Comparison of ENCODE assay signal across 10 cellular contexts in the genomic region with DNA sequence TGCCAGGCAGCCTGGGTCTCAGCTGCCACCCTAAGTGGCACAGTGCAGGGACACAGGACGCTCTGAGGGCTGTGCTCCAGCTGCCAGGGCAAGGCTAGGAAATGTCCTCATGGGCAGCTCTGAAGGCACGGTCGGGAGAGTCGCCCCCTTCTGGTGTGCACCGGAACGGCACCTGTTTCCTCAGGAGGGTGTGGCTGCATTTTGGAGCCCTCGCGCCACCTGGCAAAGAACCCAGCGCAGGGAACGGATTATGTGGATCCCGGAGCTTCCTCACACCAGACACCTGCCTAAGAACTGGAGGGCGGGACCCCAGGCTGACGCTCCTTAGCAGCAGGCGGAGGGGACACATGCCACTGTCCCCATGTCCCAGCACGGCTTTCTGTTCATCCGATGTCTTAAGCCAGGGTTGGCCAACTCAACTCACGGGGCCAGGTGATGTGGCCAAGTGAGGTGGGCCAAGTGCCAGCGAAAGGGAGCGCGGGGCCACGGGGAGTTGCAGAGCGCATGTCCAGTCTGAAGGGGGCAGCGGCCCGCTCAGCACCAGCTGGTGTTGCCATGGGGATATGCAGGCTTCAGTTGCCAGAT. TPM values are rescaled to one million over a fixed set of nuclear protein-coding genes. Genes with fewer than 3 reads are reported as not detected.
DNase-seq lines count a peak whose midpoint lies in the region; ATAC-seq, FAIRE-seq and TF ChIP-seq lines count a peak whose summit lies in the region.
"Had no signal": no experiment of that assay in that cellular context is flagged by ENCODE, and none has a peak within 500 bp of the region (broad histone marks: within the 10 kb centered on the region; RNA-seq: fewer than 3 reads in every experiment).

No MANE protein-coding gene starts in this region.

- CTCF ChIA-PET in IMR-90 (lab: Yijun Ruan, JAX), result interaction anchor here (4.1 kb wide), 1 partner anchor 115 kb away, joined by 59 read pairs; no protein-coding TSS in a partner anchor

- TF ChIP-seq POLR2A in IMR-90 (IDR thresholded peaks at IDR 0.05; ENCODE audit: low read depth, low read length), result no peak

- H4K91ac ChIP-seq in IMR-90 (ENCODE audit: insufficient read depth, low read depth, low read length) (no peak overlapping the region), neuronal stem cell (ENCODE audit: low read depth, low read length, poor library complexity) (no peak overlapping the region)

- H2BK15ac ChIP-seq in IMR-90 (ENCODE audit: low read depth, low read length) (no peak overlapping the region), neuronal stem cell (ENCODE audit: low read length) (peak overlapping the region; percentile 55)

- H4K8ac ChIP-seq in IMR-90 (ENCODE audit: low read depth in 2 of 2, low read length in 2 of 2) (no peak overlapping the region), neuronal stem cell (ENCODE audit: low read depth, low read length) (no peak overlapping the region)

- H2BK5ac ChIP-seq in IMR-90 (ENCODE audit: low read depth, low read length, poor library complexity, severe bottlenecking) (no peak overlapping the region), neuronal stem cell (ENCODE audit: low read length) (no peak overlapping the region)

- H3K4me2 ChIP-seq in IMR-90 (ENCODE audit: low read depth, low read length) (no peak overlapping the region), neuronal stem cell (ENCODE audit: insufficient read depth, low read length, poor library complexity, severe bottlenecking) (no peak overlapping the region)

- H3K4ac ChIP-seq in IMR-90 (ENCODE audit: low read depth, low read length) (no peak overlapping the region), neuronal stem cell (ENCODE audit: low read length) (no peak overlapping the region)

- H3K27ac Mint-ChIP-seq in activated naive CD8-positive, alpha-beta T cell treated with anti-CD3 and anti-CD28 coated beads, Interleukin-2, amount 10 ng/mL, durations not matched to agents 7 days and 5 days, result no peak overlapping the region

- dilution Hi-C loops in IMR-90 (cut with HindIII; ENCODE audit: low sequenced_read_pairs, unreplicated experiment), result no loop called here

- intact Hi-C loops in IMR-90 (cut with micrococcal nuclease), result no loop called here

- peaks cover 2% of the 10 kb centered on the region for H3K4me1 Mint-ChIP-seq in activated naive CD8-positive, alpha-beta T cell treated with anti-CD3 and anti-CD28 coated beads, Interleukin-2, amount 10 ng/mL, durations not matched to agents 7 days and 5 days

- H2BK120ac ChIP-seq in IMR-90 (ENCODE audit: low read depth, low read length) (no peak overlapping the region), neuronal stem cell (ENCODE audit: low read depth, low read length) (no peak overlapping the region)

- H4K5ac ChIP-seq in IMR-90 (ENCODE audit: low read depth, low read length), result no peak overlapping the region

- POLR2A ChIA-PET in IMR-90 (lab: Charles Lee; ENCODE audit: unreplicated experiment), result no interaction called here
- POLR2A ChIA-PET in activated naive CD8-positive, alpha-beta T cell treated with anti-CD3 and anti-CD28 coated beads, Interleukin-2, amount 10 ng/mL, durations not matched to agents 7 days and 5 days (lab: Charles Lee), result no interaction called here

- H3K23ac ChIP-seq in IMR-90 (ENCODE audit: low read depth, low read length) (no peak overlapping the region), neuronal stem cell (ENCODE audit: low read depth, low read length, poor library complexity) (no peak overlapping the region)

- H2AK9ac ChIP-seq in IMR-90 (replicated peaks; ENCODE audit: low read depth, low read length, poor library complexity), result no peak overlapping the region

- TF ChIP-seq CTCF in D721Med (IDR thresholded peaks at IDR 0.05; ENCODE audit: insufficient read depth, missing control alignments) (peak; percentile 60), IMR-90 (conservative IDR thresholded peaks at IDR 0.05; ENCODE audit: low read depth, low read length) (peak; percentile 37; the same call in 1 of the 2 replicates)

- peaks cover 16% of the 10 kb centered on the region for H3K27me3 Mint-ChIP-seq in activated naive CD8-positive, alpha-beta T cell treated with anti-CD3 and anti-CD28 coated beads, Interleukin-2, amount 10 ng/mL, durations not matched to agents 7 days and 5 days

- H2AK5ac ChIP-seq in IMR-90 (ENCODE audit: low read depth, low read length) (no peak overlapping the region), neuronal stem cell (ENCODE audit: low read depth, low read length) (no peak overlapping the region)

- H3K9me3 ChIP-seq in IMR-90 (ENCODE audit: control insufficient read depth, insufficient read depth, low read length) (no peaks in the 10 kb centered on the region), neuronal stem cell (replicated peaks in 1 of 2; ENCODE audit: control insufficient read depth in 2 of 2, insufficient read depth in 1 of 2, low read depth in 1 of 2, low read length in 2 of 2) (no peaks in the 10 kb centered on the region), small intestine (ENCODE audit: control insufficient read depth, low read depth) (no peaks in the 10 kb centered on the region)

- no peaks in the 10 kb centered on the region for H3K36me3 Mint-ChIP-seq in activated naive CD8-positive, alpha-beta T cell treated with anti-CD3 and anti-CD28 coated beads, Interleukin-2, amount 10 ng/mL, durations not matched to agents 7 days and 5 days

- no peaks in the 10 kb centered on the region for H3K9me1 ChIP-seq in IMR-90 (ENCODE audit: insufficient read depth, low read length)

- H3K9ac ChIP-seq in IMR-90 (ENCODE audit: low read depth, low read length), result no peak overlapping the region
- no peak overlapping the region for H3K9ac ChIP-seq in neuronal stem cell (ENCODE audit: low read depth, low read length, poor library complexity)

- TF ChIP-seq RAD21 in IMR-90 (IDR thresholded peaks at IDR 0.05; ENCODE audit: low read length), result no peak

- no peak overlapping the region for H3K4me3 Mint-ChIP-seq in activated naive CD8-positive, alpha-beta T cell treated with anti-CD3 and anti-CD28 coated beads, Interleukin-2, amount 10 ng/mL, durations not matched to agents 7 days and 5 days

- H3K9me3 Mint-ChIP-seq in activated naive CD8-positive, alpha-beta T cell treated with anti-CD3 and anti-CD28 coated beads, Interleukin-2, amount 10 ng/mL, durations not matched to agents 7 days and 5 days, result no peaks in the 10 kb centered on the region

- FAIRE-seq in D721Med (lab: Jason Lieb, UNC) (no peak), small intestine (lab: Jason Lieb, UNC) (no peak)

- H3K4me3 ChIP-seq in IMR-90 (ENCODE audit: insufficient read depth, low read depth, low read length) (no peak overlapping the region), neuronal stem cell (ENCODE audit: low read length in 2 of 2) (peak overlapping the region in 1 of 2 donors; percentile 22), small intestine (ENCODE audit: low read depth in 1 of 2, low read length in 2 of 2) (no peak overlapping the region)

- no peak overlapping the region for H3K56ac ChIP-seq in IMR-90 (ENCODE audit: extremely low read depth, insufficient read depth, low read length)

- H3K18ac ChIP-seq in IMR-90 (ENCODE audit: low read depth, low read length) (no peak overlapping the region), neuronal stem cell (ENCODE audit: low read length) (peak overlapping the region; percentile 32)

- H2BK12ac ChIP-seq in neuronal stem cell (ENCODE audit: low read length), result peak overlapping the region; percentile 59

- ATAC-seq in IMR-90 (ENCODE audit: low read depth), result no peak
- ATAC-seq in activated naive CD8-positive, alpha-beta T cell treated with anti-CD3 and anti-CD28 coated beads, Interleukin-2, amount 10 ng/mL, durations not matched to agents 7 days and 5 days (ENCODE audit: low read depth), result no peak

- no peaks in the 10 kb centered on the region for H3K4me1 ChIP-seq in IMR-90 (ENCODE audit: control insufficient read depth, insufficient read depth, low read length)
- H3K4me1 ChIP-seq in neuronal stem cell (ENCODE audit: control insufficient read depth in 2 of 2, insufficient read depth in 1 of 2, low read depth in 1 of 2, low read length in 2 of 2), result peaks cover 4 to 28% of the 10 kb centered on the region in 2 donors
- no peaks in the 10 kb centered on the region for H3K4me1 ChIP-seq in small intestine (ENCODE audit: control insufficient read depth in 2 of 2, insufficient read depth in 1 of 2, low read depth in 1 of 2, low read length in 1 of 2)

- no peaks in the 10 kb centered on the region for H4K20me1 ChIP-seq in IMR-90 (ENCODE audit: insufficient read depth, low read length)

- H3K27me3 ChIP-seq in IMR-90 (ENCODE audit: control insufficient read depth, insufficient read depth, low read length) (peaks cover 17% of the 10 kb centered on the region), neuronal stem cell (ENCODE audit: control insufficient read depth in 3 of 3, insufficient read depth in 3 of 3, low read depth in 1 of 3, low read length in 3 of 3) (peaks cover 0 to 6% (median 0%) of the 10 kb centered on the region in 3 experiments), small intestine (ENCODE audit: control insufficient read depth in 2 of 2, insufficient read depth in 2 of 2, low read length in 2 of 2) (no peaks in the 10 kb centered on the region)

- H3K27ac ChIP-seq in IMR-90 (ENCODE audit: insufficient read depth, low read length) (no peak overlapping the region), neuronal stem cell (replicated peaks; ENCODE audit: low read length) (no peak overlapping the region), small intestine (ENCODE audit: low read depth in 1 of 2, low read length in 1 of 2) (no peak overlapping the region)

- H3K79me1 ChIP-seq in IMR-90 (ENCODE audit: low read depth in 1 of 2, low read length in 2 of 2), result no peaks in the 10 kb centered on the region
- H3K79me1 ChIP-seq in neuronal stem cell (ENCODE audit: low read depth, low read length), result no peaks in the 10 kb centered on the region

- DNase-seq in D721Med (ENCODE audit: insufficient read length, low spot score) (no peak), IMR-90 (no peak), neuronal stem cell (ENCODE audit: low spot score) (peak; percentile 33), small intestine (no peak), COR-L47 (lab: John Stamatoyannopoulos, UW) (no peak), NCI-H187 treated with DMSO at 0.1 percent for 48 hours (lab: John Stamatoyannopoulos, UW) (no peak), NOMO-1 treated with dmso at 0.1 percent for 144 hours (lab: John Stamatoyannopoulos, UW; ENCODE audit: unreplicated experiment) (no peak)
- DNase-seq in activated naive CD8-positive, alpha-beta T cell treated with anti-CD3 and anti-CD28 coated beads, Interleukin-2, amount 10 ng/mL, durations not matched to agents 7 days and 5 days, result peak; percentile 39

- H3K36me3 ChIP-seq in IMR-90 (ENCODE audit: control insufficient read depth, insufficient read depth, low read length) (no peaks in the 10 kb centered on the region), neuronal stem cell (replicated peaks in 1 of 2; ENCODE audit: control insufficient read depth in 2 of 2, insufficient read depth in 2 of 2, low read length in 2 of 2) (no peaks in the 10 kb centered on the region), small intestine (ENCODE audit: control insufficient read depth in 2 of 2, insufficient read depth in 2 of 2, low read length in 2 of 2) (no peaks in the 10 kb centered on the region)

- no TSS peak for BruUV-seq in IMR-90 (replicated peaks; lab: Mats Ljungman, UMichigan)

- in situ Hi-C loops in IMR-90 (cut with MboI; ENCODE audit: low sequenced_read_pairs), result loop anchor here (5.0 kb wide), 1 partner anchor 113 kb away; no protein-coding TSS in a partner anchor

- H3K14ac ChIP-seq in IMR-90 (replicated peaks; ENCODE audit: low read depth, low read length) (no peak overlapping the region), neuronal stem cell (ENCODE audit: low read length) (no peak overlapping the region)

- 44% methylated on average over 10 of the region's 24 CpGs; no CpG with 5 or more reads in 1 of the 2 experiments for WGBS in IMR-90 (ENCODE audit: extremely low coverage in 2 of 2, insufficient read length in 1 of 2), 2 experiments
- WGBS in neuronal stem cell (ENCODE audit: extremely low coverage in 2 of 2, insufficient read length in 2 of 2, insufficient replicate concordance in 1 of 2), 2 donors, result no CpG with 5 or more reads among the region's 24 CpGs
- 47 to 52% (median 50%) methylated on average over 24 of the region's 24 CpGs for WGBS in small intestine, 3 donors

- H2AFZ ChIP-seq in IMR-90 (replicated peaks; ENCODE audit: low read length, poor library complexity), result no peak overlapping the region
- H2AFZ ChIP-seq in neuronal stem cell (ENCODE audit: low read length), result no peak overlapping the region

- H2BK20ac ChIP-seq in IMR-90 (ENCODE audit: low read depth, low read length), result no peak overlapping the region

RNA-seq across cellular contexts. Expression of a gene that starts 5.1 kb away (rescaled TPM):
- total RNA-seq in IMR-90 (2012; rRNA removed), result not detected in 2 replicates
- not detected in 2 replicates for polyA plus RNA-seq in IMR-90 (2012; rRNA removed)
- not detected in 2 replicates for polyA plus RNA-seq in IMR-90 (2012; cell fraction: cytosol; rRNA removed)
- polyA plus RNA-seq in IMR-90 (2012; cell fraction: nucleus; rRNA removed; ENCODE audit: low replicate concordance), result not detected in 2 replicates
- total RNA-seq in activated naive CD8-positive, alpha-beta T cell treated with anti-CD3 and anti-CD28 coated beads, Interleukin-2, amount 10 ng/mL, durations not matched to agents 7 days and 5 days, result not detected
- polyA plus RNA-seq in neuronal stem cell (2013, experiment 1 of 2), result not detected
- polyA plus RNA-seq in neuronal stem cell (2013, experiment 2 of 2), result not detected
- not detected for polyA plus RNA-seq in small intestine
- total RNA-seq: glomerular endothelial cell; T-helper 1 cell treated with Interleukin-12 subunit alpha and Interleukin-12 subunit beta and Interleukin-4 antibody, amounts not matched to agents 30 ng/mL and 1 ng/mL, for 36 hours had no signal

RNA-seq across cellular contexts. Expression of a gene that starts 36.0 kb away (rescaled TPM):
- not detected in 2 replicates for total RNA-seq in IMR-90 (2012; rRNA removed)
- not detected in 2 replicates for polyA plus RNA-seq in IMR-90 (2012; rRNA removed)
- polyA plus RNA-seq in IMR-90 (2012; cell fraction: cytosol; rRNA removed), result not detected in 2 replicates
- not detected in 2 replicates for polyA plus RNA-seq in IMR-90 (2012; cell fraction: nucleus; rRNA removed; ENCODE audit: low replicate concordance)
- not detected for total RNA-seq in activated naive CD8-positive, alpha-beta T cell treated with anti-CD3 and anti-CD28 coated beads, Interleukin-2, amount 10 ng/mL, durations not matched to agents 7 days and 5 days
- not detected for polyA plus RNA-seq in neuronal stem cell (2013, experiment 1 of 2)
- polyA plus RNA-seq in neuronal stem cell (2013, experiment 2 of 2), result not detected
- polyA plus RNA-seq in small intestine, result not detected
- total RNA-seq: glomerular endothelial cell; T-helper 1 cell treated with Interleukin-12 subunit alpha and Interleukin-12 subunit beta and Interleukin-4 antibody, amounts not matched to agents 30 ng/mL and 1 ng/mL, for 36 hours had no signal

Comparison
In these comparisons a context has a peak if more than half of its experiments do, and no peak if none do; other contexts are left out.
1. DNase-seq: peak in activated naive CD8-positive, alpha-beta T cell treated with anti-CD3 and anti-CD28 coated beads, Interleukin-2, amount 10 ng/mL, durations not matched to agents 7 days and 5 days (single experiment) and neuronal stem cell (single experiment); none in D721Med (single experiment), IMR-90 (single experiment), small intestine (single experiment), COR-L47 (single experiment), NCI-H187 treated with DMSO at 0.1 percent for 48 hours (single experiment) and NOMO-1 treated with dmso at 0.1 percent for 144 hours (single experiment).